9 cellular contexts compared by ENCODE assay signal in genomic region chr20:9442858-9443257, GRCh38.
DNase-seq lines count a peak whose midpoint lies in the region; ATAC-seq and TF ChIP-seq lines count a peak whose summit lies in the region.
"Had no signal": no experiment of that assay in that cellular context is flagged by ENCODE, and none has a peak within 500 bp of the region (broad histone marks: within the 10 kb centered on the region; RNA-seq: fewer than 3 reads in every experiment).

No MANE protein-coding gene starts in this region.

- TF ChIP-seq POLR2A in testis (IDR thresholded peaks at IDR 0.05), result no peak
- TF ChIP-seq POLR2A in Peyer's patch (IDR thresholded peaks at IDR 0.05), result no peak

- H2AFZ ChIP-seq in Loucy (ENCODE audit: low read length), result no peak overlapping the region

- no peaks in the 10 kb centered on the region for H4K20me1 ChIP-seq in Loucy (ENCODE audit: insufficient read depth, low read length, poor library complexity, severe bottlenecking)

- H3K9me2 ChIP-seq in Loucy (replicated peaks; ENCODE audit: low read depth, low read length), result no peaks in the 10 kb centered on the region

- DNase-seq in glomerular visceral epithelial cell (ENCODE audit: extremely low spot score) (peak; percentile 20), testis (no peak), NCI-H2107 treated with DMSO at 0.1 percent for 48 hours (lab: John Stamatoyannopoulos, UW; ENCODE audit: unreplicated experiment) (no peak), Peyer's patch (no peak)
- no peak for DNase-seq in activated CD4-positive, alpha-beta T cell treated with anti-CD3 and anti-CD28 coated beads, Interleukin-2, amount 50 U/mL, for 4 hours

- peaks cover 44% of the 10 kb centered on the region for H3K4me1 ChIP-seq in Loucy (ENCODE audit: insufficient read depth, low read length, poor library complexity, severe bottlenecking)
- no peaks in the 10 kb centered on the region for H3K4me1 ChIP-seq in testis
- H3K4me1 ChIP-seq in Peyer's patch, result no peaks in the 10 kb centered on the region
- H3K4me1 ChIP-seq: adrenal gland had no signal

- H3K79me2 ChIP-seq in Loucy (ENCODE audit: insufficient read depth, low read length), result no peaks in the 10 kb centered on the region

- peaks cover 11% of the 10 kb centered on the region; the same call in 1 of the 2 replicates for H3K9me3 ChIP-seq in Loucy (ENCODE audit: insufficient read depth, low read depth, low read length)
- H3K9me3 ChIP-seq in testis, result no peaks in the 10 kb centered on the region
- H3K9me3 ChIP-seq in Peyer's patch, result no peaks in the 10 kb centered on the region
- H3K9me3 ChIP-seq: adrenal gland had no signal

- intact Hi-C loops in testis (cut with DNase I; ENCODE audit: low total_unique reads), result no loop called here

- H3F3A ChIP-seq in Loucy (ENCODE audit: low read depth), result peaks cover 3% of the 10 kb centered on the region; the same call in 1 of the 2 replicates

- H3K27me3 ChIP-seq in Loucy (ENCODE audit: insufficient read depth, low read length, poor library complexity, severe bottlenecking) (no peaks in the 10 kb centered on the region), testis (no peaks in the 10 kb centered on the region), Peyer's patch (no peaks in the 10 kb centered on the region)
- H3K27me3 ChIP-seq: adrenal gland had no signal

- ATAC-seq in GM18511 (IDR thresholded peaks at IDR 0.05; ENCODE audit: unreplicated experiment) (peak; percentile 64), GM21723 (IDR thresholded peaks at IDR 0.05; ENCODE audit: unreplicated experiment) (peak; percentile 79)

- no peak overlapping the region for H3K27ac ChIP-seq in testis
- H3K27ac ChIP-seq in Peyer's patch, result no peak overlapping the region
- H3K27ac ChIP-seq: adrenal gland had no signal

- H3K4me3 ChIP-seq in Loucy (ENCODE audit: low read length, poor library complexity, severe bottlenecking), result no peak overlapping the region
- no peak overlapping the region for H3K4me3 ChIP-seq in testis
- H3K4me3 ChIP-seq in Peyer's patch, result no peak overlapping the region
- H3K4me3 ChIP-seq: adrenal gland had no signal

- H3K9ac ChIP-seq in Loucy (ENCODE audit: low read depth, low read length, poor library complexity, severe bottlenecking), result no peak overlapping the region

- peak overlapping the region; percentile 2 for H3K4me2 ChIP-seq in Loucy (ENCODE audit: low read depth, low read length, poor library complexity, severe bottlenecking)

- H3K36me3 ChIP-seq in Loucy (ENCODE audit: insufficient read depth, low read length) (peaks cover 16% of the 10 kb centered on the region), testis (ENCODE audit: low read depth, missing control alignments) (no peaks in the 10 kb centered on the region), Peyer's patch (peaks cover 0 to 20% (median 0%) of the 10 kb centered on the region in 3 donors)
- H3K36me3 ChIP-seq: adrenal gland had no signal

- TF ChIP-seq CTCF in Loucy (conservative IDR thresholded peaks at IDR 0.05; ENCODE audit: low read length) (no peak), testis (IDR thresholded peaks at IDR 0.05) (no peak), Peyer's patch (IDR thresholded peaks at IDR 0.05) (no peak)
